9 cellular contexts compared by ENCODE assay signal in the genomic region with DNA sequence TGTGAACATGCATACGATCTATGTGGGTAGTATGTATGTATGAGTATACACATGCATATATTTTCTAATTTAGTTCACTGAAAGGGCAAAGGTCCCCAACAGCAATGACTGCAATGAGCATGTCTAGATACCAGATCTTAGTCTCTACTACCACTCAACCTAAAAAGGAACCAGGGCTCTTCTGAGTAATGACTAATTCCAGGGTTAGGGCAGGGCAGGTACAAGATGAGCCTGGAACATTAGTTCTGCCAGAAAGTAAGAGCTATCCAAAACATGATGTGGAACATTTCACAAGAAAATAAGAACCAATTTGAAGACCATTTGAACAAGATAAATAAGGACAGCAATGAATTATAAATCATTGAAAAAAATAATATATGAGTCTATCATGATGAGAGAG.
"Had no signal": no experiment of that assay in that cellular context is flagged by ENCODE, and none has a peak within 500 bp of the region (broad histone marks: within the 10 kb centered on the region; RNA-seq: fewer than 3 reads in every experiment).

No MANE protein-coding gene starts in this region.

- H3K27ac Mint-ChIP-seq: HFFc6 had no signal

- ATAC-seq: HCT116, K562 had no signal

- H2AFZ ChIP-seq: GM23248 had no signal

- H3K27ac ChIP-seq: GM23248 had no signal

- H3K4me3 Mint-ChIP-seq: HFFc6 had no signal

- H3K4me1 ChIP-seq: HAP-1 had no signal

- H3K36me3 ChIP-seq: HAP-1 had no signal

- H3K4me3 ChIP-seq: GM23248, HAP-1, K562 had no signal

- H3K9ac ChIP-seq: GM23248 had no signal

- FAIRE-seq: HTR-8/SVneo, K562 had no signal

- DNase-seq: GM23248, GOT3, H7, HFFc6, IMR-90 had no signal

- H3K9me3 ChIP-seq: HAP-1 had no signal
